ENCODE assay signal across 11 cellular contexts in the genomic region with DNA sequence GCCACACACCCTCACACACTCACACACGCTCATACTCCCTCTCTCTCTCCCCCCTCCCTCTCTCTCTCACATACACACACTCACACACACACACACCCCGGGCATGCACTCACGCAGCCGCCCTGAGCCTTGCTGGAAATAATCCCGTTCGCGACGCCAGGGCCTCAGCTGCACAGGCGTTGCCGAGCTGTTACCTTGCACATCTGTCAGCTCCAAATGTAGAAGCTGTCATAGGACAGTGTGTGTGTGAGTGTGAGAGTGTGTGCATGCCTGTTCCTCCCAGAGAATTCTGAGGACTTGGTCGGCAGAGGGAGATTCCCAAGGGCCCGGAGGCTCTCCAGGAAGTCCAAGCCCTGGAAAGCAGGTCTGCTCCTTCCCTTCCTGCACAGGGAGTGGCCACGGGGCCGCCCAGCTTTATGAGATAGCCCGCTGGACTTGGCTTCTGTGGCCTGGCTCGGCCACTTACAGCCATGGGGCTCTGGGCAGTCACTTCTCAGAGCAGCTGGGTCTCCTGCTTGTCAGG. TPM values are rescaled to one million over a fixed set of nuclear protein-coding genes. Genes with fewer than 3 reads are reported as not detected.
DNase-seq lines count a peak whose midpoint lies in the region; ATAC-seq and TF ChIP-seq lines count a peak whose summit lies in the region.
"Had no signal": no experiment of that assay in that cellular context is flagged by ENCODE, and none has a peak within 500 bp of the region (broad histone marks: within the 10 kb centered on the region; RNA-seq: fewer than 3 reads in every experiment).

No MANE protein-coding gene starts in this region.

- H3K27ac ChIP-seq in colonic mucosa, result peak overlapping the region; percentile 51

- ATAC-seq in HG03280 (IDR thresholded peaks at IDR 0.05; ENCODE audit: unreplicated experiment), result no peak
- ATAC-seq in GM19455 (IDR thresholded peaks at IDR 0.05; ENCODE audit: unreplicated experiment), result no peak

- H3K4me1 ChIP-seq in colonic mucosa, result peaks cover 4% of the 10 kb centered on the region

- peak overlapping the region; percentile 13 for H3K4me3 ChIP-seq in colonic mucosa
- H3K4me3 ChIP-seq: lung had no signal

- H3K9ac ChIP-seq in colonic mucosa (ENCODE audit: low read depth in 2 of 2, low read length in 2 of 2), result peak overlapping the region in 1 of 2 donors; percentile 65

- intact Hi-C loops in colonic mucosa (cut with DNase I), result no loop called here

- H3K36me3 ChIP-seq in colonic mucosa, result no peaks in the 10 kb centered on the region

- DNase-seq in NAMALWA (ENCODE audit: low spot score), result peak; percentile 13
- DNase-seq in colonic mucosa, result peak; percentile 81
- DNase-seq in kidney glomerular epithelial cell (lab: John Stamatoyannopoulos, UW), result peak; percentile 24
- DNase-seq in stromal cell of bone marrow (ENCODE audit: low read depth), result peak; percentile 20
- no peak for DNase-seq in NCI-H187 treated with DMSO at 0.1 percent for 48 hours (lab: John Stamatoyannopoulos, UW)
- DNase-seq: GDM1; stimulated activated CD4-positive, alpha-beta T cell treated with anti-CD3 and anti-CD28 coated beads, Interleukin-2, amount 100 ng/mL, for 24 hours had no signal

- H3K9me3 ChIP-seq in colonic mucosa, result no peaks in the 10 kb centered on the region

- H3K27me3 ChIP-seq in colonic mucosa, result no peaks in the 10 kb centered on the region

- TF ChIP-seq CTCF in colonic mucosa (IDR thresholded peaks at IDR 0.05), result no peak

RNA-seq across cellular contexts. Expression of a gene that starts 8.6 kb away (rescaled TPM):
- total RNA-seq in colonic mucosa, result 100 to 1,000 TPM in 1 of 2 donors, 10 to 100 TPM in 1; 79.6 to 129 TPM

RNA-seq across cellular contexts. Expression of a gene that starts 21.5 kb away (rescaled TPM):
- total RNA-seq in colonic mucosa, result 1 to 10 TPM; 1.1 to 2.0 TPM
- total RNA-seq: SK-MEL-5 had no signal
